8 cellular contexts compared by ENCODE assay signal in the genomic region with DNA sequence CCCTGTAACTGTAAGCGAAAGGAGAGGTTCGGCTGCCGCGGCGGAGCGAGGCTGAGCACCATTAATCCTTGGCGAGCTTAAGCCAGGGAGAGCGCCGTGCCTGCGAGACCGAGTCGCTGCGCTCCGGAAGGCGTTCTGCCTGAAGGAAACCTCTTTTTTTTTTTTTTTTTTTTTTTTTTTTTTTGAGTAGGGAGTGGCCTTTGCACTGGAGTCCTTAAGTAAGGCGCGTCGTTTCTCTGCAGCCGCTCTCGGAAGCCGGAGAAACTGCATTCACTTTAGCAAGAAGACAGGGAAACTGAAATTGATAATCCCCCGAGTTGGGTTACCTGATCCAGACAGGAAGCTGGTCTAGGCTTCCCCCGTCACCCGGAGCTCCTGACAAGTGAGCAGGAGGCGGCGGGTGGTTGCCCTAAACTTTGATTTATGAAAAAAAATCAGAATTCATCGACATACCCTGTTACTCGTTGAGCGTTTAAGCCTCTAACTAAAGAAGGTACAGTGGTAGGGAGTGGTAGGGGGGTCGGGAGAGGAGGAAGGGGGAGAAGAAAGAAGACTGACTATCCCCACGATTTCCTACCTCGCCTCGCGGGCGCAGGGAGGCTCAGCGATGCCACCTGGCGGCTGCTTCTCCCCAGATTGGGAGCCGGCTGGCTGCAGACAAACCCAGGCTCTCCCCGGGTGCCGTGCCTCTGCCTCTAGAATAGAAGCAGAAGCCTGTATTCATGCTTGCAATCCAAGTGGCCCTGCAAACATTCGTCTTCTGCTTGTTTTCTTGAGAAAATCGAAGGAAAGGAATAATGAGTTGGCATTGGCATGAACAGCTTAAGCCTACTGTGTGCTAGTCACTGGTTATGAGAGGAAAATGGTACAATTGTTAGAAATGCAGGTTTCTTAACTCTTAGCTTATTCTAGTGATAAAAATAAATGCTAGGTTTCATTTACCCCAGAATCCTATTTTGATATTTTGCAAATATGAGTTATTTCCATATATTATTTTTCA. TPM values are rescaled to one million over a fixed set of nuclear protein-coding genes. Genes with fewer than 3 reads are reported as not detected.
DNase-seq lines count a peak whose midpoint lies in the region; ATAC-seq, FAIRE-seq and TF ChIP-seq lines count a peak whose summit lies in the region.

No MANE protein-coding gene starts in this region.

- DNase-seq in AG09309 (ENCODE audit: low read depth) (no peak), NCI-H2171 treated with DMSO at 0.1 percent for 48 hours (lab: John Stamatoyannopoulos, UW) (peak; percentile 92), bronchial epithelial cell (ENCODE audit: low read depth) (peak; percentile 84), iris pigment epithelial cell (ENCODE audit: low read depth) (peak; percentile 95)
- DNase-seq in stimulated activated CD4-positive, alpha-beta T cell treated with anti-CD3 and anti-CD28 coated beads, Interleukin-12 subunit alpha, Interleukin-12 subunit beta, amount 100 ng/mL, for 4 hours = peak; percentile 81

- H3K4me3 ChIP-seq in AG09309 (ENCODE audit: control insufficient read depth, low read depth, low read length) = peak overlapping the region; percentile 62
- H3K4me3 ChIP-seq in WI38 (ENCODE audit: low read depth, low read length) = peak overlapping the region; percentile 67
- peak overlapping the region; percentile 72 for H3K4me3 ChIP-seq in bronchial epithelial cell (ENCODE audit: low read depth, low read length)

- TF ChIP-seq CTCF in AG09309 (IDR thresholded peaks at IDR 0.05; ENCODE audit: control insufficient read depth, insufficient read depth, low read depth, low read length, missing control alignments) (peak; percentile 97), WI38 (IDR thresholded peaks at IDR 0.05; ENCODE audit: low read depth, low read length) (peak; percentile 86), bronchial epithelial cell (IDR thresholded peaks at IDR 0.05; ENCODE audit: insufficient read depth, low read length, severe bottlenecking) (peak; percentile 97)

- peak; percentile 17 for ATAC-seq in GM18873 (IDR thresholded peaks at IDR 0.05; ENCODE audit: low FRiP score, unreplicated experiment)
- peak; percentile 17 for ATAC-seq in HG03108 (IDR thresholded peaks at IDR 0.05; ENCODE audit: unreplicated experiment)

- no peak for FAIRE-seq in bronchial epithelial cell (lab: Jason Lieb, UNC)

- H3K27me3 ChIP-seq in bronchial epithelial cell (ENCODE audit: control insufficient read depth, insufficient read depth, low read length) = no peaks in the 10 kb centered on the region

- H3K36me3 ChIP-seq in bronchial epithelial cell (ENCODE audit: control insufficient read depth, insufficient read depth, low read length) = no peaks in the 10 kb centered on the region

RNA-seq across cellular contexts. Expression of gene SOX4, which starts 4.4 kb away (rescaled TPM):
- total RNA-seq in bronchial epithelial cell = 20.9 and 36.6 TPM in 2 replicates
